1 cellular context compared by ENCODE assay signal in the genomic region with DNA sequence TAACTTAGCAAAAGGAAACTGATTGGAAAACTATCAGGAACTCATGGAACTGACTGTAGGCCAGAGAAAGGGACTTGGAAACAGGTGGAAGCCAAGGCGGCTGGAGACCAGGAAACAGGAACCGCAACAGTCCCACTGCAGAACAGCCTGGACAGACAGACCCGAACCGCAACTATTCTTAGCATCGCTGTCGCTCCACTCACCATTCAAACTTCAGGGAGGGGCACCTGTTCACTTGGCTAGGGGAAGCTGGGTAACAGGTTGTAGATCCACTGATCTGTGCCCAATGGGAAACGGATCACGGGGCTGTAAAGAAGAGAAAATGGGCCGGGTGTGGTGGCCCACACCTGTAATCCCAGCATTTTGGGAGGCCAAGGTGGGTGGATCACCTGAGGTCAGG.
TF ChIP-seq lines count a peak whose summit lies in the region.

No MANE protein-coding gene starts in this region.

TF ChIP-seq in HEK293, 187 proteins besides CTCF, POLR2A, EP300 and RAD21 (continued from another document):
- TF ChIP-seq, protein P1, sequence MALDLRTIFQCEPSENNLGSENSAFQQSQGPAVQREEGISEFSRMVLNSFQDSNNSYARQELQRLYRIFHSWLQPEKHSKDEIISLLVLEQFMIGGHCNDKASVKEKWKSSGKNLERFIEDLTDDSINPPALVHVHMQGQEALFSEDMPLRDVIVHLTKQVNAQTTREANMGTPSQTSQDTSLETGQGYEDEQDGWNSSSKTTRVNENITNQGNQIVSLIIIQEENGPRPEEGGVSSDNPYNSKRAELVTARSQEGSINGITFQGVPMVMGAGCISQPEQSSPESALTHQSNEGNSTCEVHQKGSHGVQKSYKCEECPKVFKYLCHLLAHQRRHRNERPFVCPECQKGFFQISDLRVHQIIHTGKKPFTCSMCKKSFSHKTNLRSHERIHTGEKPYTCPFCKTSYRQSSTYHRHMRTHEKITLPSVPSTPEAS (tag by site-specific recombination; IDR thresholded peaks at IDR 0.05), result no peak
- TF ChIP-seq SCRT2 (tag by site-specific recombination; IDR thresholded peaks at IDR 0.05), result peak; percentile 53
